ENCODE assay signal across 8 cellular contexts in genomic region chr16:590875-591200, GRCh38. TPM values are rescaled to one million over a fixed set of nuclear protein-coding genes. Genes with fewer than 3 reads are reported as not detected.
DNase-seq lines count a peak whose midpoint lies in the region; ATAC-seq and TF ChIP-seq lines count a peak whose summit lies in the region.

No MANE protein-coding gene starts in this region.

- ATAC-seq in right lobe of liver, result no peak
- no peak for ATAC-seq in HG02852 (IDR thresholded peaks at IDR 0.05; ENCODE audit: unreplicated experiment)
- ATAC-seq in GM21447 (IDR thresholded peaks at IDR 0.05; ENCODE audit: unreplicated experiment), result no peak

- H3K9me3 ChIP-seq in adrenal gland (replicated peaks in 1 of 3) (no peaks in the 10 kb centered on the region), right lobe of liver (no peaks in the 10 kb centered on the region), thymus (ENCODE audit: control insufficient read depth) (no peaks in the 10 kb centered on the region)

- H3K36me3 Mint-ChIP-seq in activated T-cell treated with anti-CD3 and anti-CD28 coated beads, Interleukin-2, amount 50 U/mL, for 24 hours (ENCODE audit: low read depth), result peaks cover 26% of the 10 kb centered on the region

- H3K27me3 ChIP-seq in adrenal gland, result no peaks in the 10 kb centered on the region
- no peaks in the 10 kb centered on the region for H3K27me3 ChIP-seq in right lobe of liver
- H3K27me3 ChIP-seq in thymus (ENCODE audit: control insufficient read depth, insufficient read depth), result no peaks in the 10 kb centered on the region

- intact Hi-C loops in adrenal gland (cut with DNase I), result no loop called here
- intact Hi-C loops in right lobe of liver (cut with DNase I), result no loop called here

- TF ChIP-seq CTCF in adrenal gland (IDR thresholded peaks at IDR 0.05) (no peak), right lobe of liver (IDR thresholded peaks at IDR 0.05) (no peak)

- no peaks in the 10 kb centered on the region for H3K27me3 Mint-ChIP-seq in activated T-cell treated with anti-CD3 and anti-CD28 coated beads, Interleukin-2, amount 50 U/mL, for 24 hours

- H3K4me1 Mint-ChIP-seq in activated T-cell treated with anti-CD3 and anti-CD28 coated beads, Interleukin-2, amount 50 U/mL, for 24 hours (ENCODE audit: low read depth), result peaks cover 40% of the 10 kb centered on the region

- no peak for TF ChIP-seq POLR2A in adrenal gland (IDR thresholded peaks at IDR 0.05)
- no peak for TF ChIP-seq POLR2A in right lobe of liver (IDR thresholded peaks at IDR 0.05)

- peak overlapping the region; percentile 86 for H3K27ac Mint-ChIP-seq in activated T-cell treated with anti-CD3 and anti-CD28 coated beads, Interleukin-2, amount 50 U/mL, for 24 hours

- no peak for DNase-seq in activated T-cell treated with anti-CD3 and anti-CD28 coated beads, Interleukin-2, amount 50 U/mL, for 24 hours
- DNase-seq in activated T-cell treated with anti-CD3 and anti-CD28 coated beads, Interleukin-2, amount 50 U/mL, for 1 hour, result no peak
- DNase-seq in adrenal gland (peak in 1 of 7 donors; percentile 24), right lobe of liver (no peak)
- DNase-seq in stimulated activated CD4-positive, alpha-beta T cell treated with anti-CD3 and anti-CD28 coated beads, Interleukin-1b, Interleukin-23, amount 100 ng/mL, for 48 hours, result no peak

- H3K4me3 Mint-ChIP-seq in activated T-cell treated with anti-CD3 and anti-CD28 coated beads, Interleukin-2, amount 50 U/mL, for 24 hours, result peak overlapping the region; percentile 81

- no peaks in the 10 kb centered on the region for H3K9me3 Mint-ChIP-seq in activated T-cell treated with anti-CD3 and anti-CD28 coated beads, Interleukin-2, amount 50 U/mL, for 24 hours

- H3K4me3 ChIP-seq in adrenal gland (peak overlapping the region; percentile 49 to 94 (median 83)), right lobe of liver (peak overlapping the region; percentile 79 to 90 (median 82)), thymus (ENCODE audit: low read length) (peak overlapping the region; percentile 75)

- H3K4me1 ChIP-seq in adrenal gland (replicated peaks in 1 of 2) (peaks cover 24 to 37% of the 10 kb centered on the region in 2 donors), right lobe of liver (peaks cover 0 to 66% (median 33%) of the 10 kb centered on the region in 4 donors), thymus (ENCODE audit: control insufficient read depth, insufficient read depth, low read length) (peaks cover 26% of the 10 kb centered on the region)

- H3K27ac ChIP-seq in adrenal gland, result peak overlapping the region in 1 of 5 donors; percentile 75
- no peak overlapping the region for H3K27ac ChIP-seq in right lobe of liver
- H3K27ac ChIP-seq in thymus (ENCODE audit: low read depth), result no peak overlapping the region

- WGBS in adrenal gland, 4 donors, result 52 to 67% (median 57%) methylated on average over 3 to 6 of the region's 6 CpGs
- WGBS in right lobe of liver (ENCODE audit: insufficient coverage, low coverage, low lambda C conversion rate, missing lambda C conversion rate), result 27% methylated on average over 6 of the region's 6 CpGs
- WGBS in thymus, result 91% methylated on average over 6 of the region's 6 CpGs

- H3K36me3 ChIP-seq in adrenal gland (replicated peaks in 1 of 2) (no peaks in the 10 kb centered on the region), right lobe of liver (no peaks in the 10 kb centered on the region), thymus (ENCODE audit: control insufficient read depth, insufficient read depth) (peaks cover 16% of the 10 kb centered on the region)

RNA-seq across cellular contexts. Expression of gene RAB40C, which starts 1.0 kb away (rescaled TPM):
- total RNA-seq in adrenal gland (10 to 100 TPM in 7 of 8 donors, 1 to 10 TPM in 1; 6.0 to 20.9 (median 15.8) TPM), right lobe of liver (10 to 100 TPM in 5 of 6 experiments, 1 to 10 TPM in 1; 10.0 to 14.1 (median 12.0) TPM)
- polyA plus RNA-seq in adrenal gland (10 to 100 TPM in 2 of 3 donors, 1 to 10 TPM in 1; 2.3 to 36.2 (median 19.1) TPM), thymus (43.3 TPM)

RNA-seq across cellular contexts. Expression of gene PIGQ, which starts 21.1 kb away (rescaled TPM):
- total RNA-seq in adrenal gland (100 to 1,000 TPM in 1 of 8 donors, 10 to 100 TPM in 7; 37.4 to 107 (median 81.0) TPM), right lobe of liver (10 to 100 TPM; 19.5 to 32.0 (median 27.8) TPM)
- polyA plus RNA-seq in adrenal gland (100 to 1,000 TPM in 2 of 3 donors, 10 to 100 TPM in 1; 12.7 to 317 (median 111) TPM), thymus (65.4 TPM)

RNA-seq across cellular contexts. Expression of gene NHLRC4, which starts 24.0 kb away (rescaled TPM):
- total RNA-seq in adrenal gland (10 to 100 TPM in 5 of 8 donors, 1 to 10 TPM in 3; 1.6 to 22.3 (median 13.5) TPM), right lobe of liver (under 1 TPM in 5 of 6 experiments, not detected in 1; 0.12 to 0.33 (median 0.28) TPM)
- polyA plus RNA-seq in adrenal gland (1 to 10 TPM in 2 of 3 donors, under 1 TPM in 1; 0.57 to 7.2 (median 3.3) TPM), thymus (3.1 TPM)

RNA-seq across cellular contexts. Expression of gene PRR35, which starts 30.6 kb away (rescaled TPM):
- total RNA-seq in adrenal gland, result not detected
- not detected for polyA plus RNA-seq in adrenal gland
- total RNA-seq in right lobe of liver, result not detected
- polyA plus RNA-seq in thymus, result 0.09 TPM

RNA-seq across cellular contexts. Expression of gene WFIKKN1, which starts 39.9 kb away (rescaled TPM):
- 1 to 10 TPM in 1 of 8 donors, under 1 TPM in 6, not detected in 1; 0.18 to 1.1 (median 0.39) TPM for total RNA-seq in adrenal gland
- polyA plus RNA-seq in adrenal gland, result 1 to 10 TPM in 1 of 3 donors, under 1 TPM in 1, not detected in 1; 0.71 to 3.9 TPM
- under 1 TPM; 0.43 to 0.70 (median 0.56) TPM for total RNA-seq in right lobe of liver
- 2.1 TPM for polyA plus RNA-seq in thymus
